ENCODE assay signal across 13 cellular contexts in genomic region chr16:81778231-81778630, GRCh38. TPM values are rescaled to one million over a fixed set of nuclear protein-coding genes. Genes with fewer than 3 reads are reported as not detected.
A peak's percentile ranks its signal among the peaks of the same experiment; 100 is the strongest.
DNase-seq lines count a peak whose midpoint lies in the region; ATAC-seq, FAIRE-seq and TF ChIP-seq lines count a peak whose summit lies in the region.
"Had no signal": no experiment of that assay in that cellular context is flagged by ENCODE, and none has a peak within 500 bp of the region (broad histone marks: within the 10 kb centered on the region; RNA-seq: fewer than 3 reads in every experiment).

No MANE protein-coding gene starts in this region.

- H4K20me1 ChIP-seq in OCI-LY7 (ENCODE audit: insufficient read depth, low read length), result no peaks in the 10 kb centered on the region
- peaks cover 3 to 7% of the 10 kb centered on the region in 2 experiments for H4K20me1 ChIP-seq in H1 (replicated peaks in 1 of 2; ENCODE audit: control insufficient read depth in 1 of 2, insufficient read depth in 2 of 2, low read length in 2 of 2)
- no peaks in the 10 kb centered on the region for H4K20me1 ChIP-seq in GM23248 (ENCODE audit: insufficient read depth)

- no peaks in the 10 kb centered on the region for H3K79me1 ChIP-seq in H1 (ENCODE audit: low read depth, low read length)

- H3K9ac ChIP-seq in H1 (replicated peaks in 1 of 4; ENCODE audit: extremely low read depth in 1 of 4, low read depth in 3 of 4, low read length in 3 of 4), result no peak overlapping the region
- H3K9ac ChIP-seq in GM23248, result no peak overlapping the region

- H2BK120ac ChIP-seq in H1 (replicated peaks; ENCODE audit: low read depth, low read length), result no peak overlapping the region

- no peak overlapping the region for H4K5ac ChIP-seq in H1 (ENCODE audit: insufficient read length, low read depth, low read length)

- no peak overlapping the region for H3K14ac ChIP-seq in H1 (ENCODE audit: insufficient read length)

- ATAC-seq in activated CD8-positive, alpha-beta memory T cell treated with anti-CD3 and anti-CD28 coated beads, Interleukin-2, amount 10 ng/mL, durations not matched to agents 7 days and 5 days, result no peak
- no peak for ATAC-seq in heart right ventricle

- no peaks in the 10 kb centered on the region for H3F3A ChIP-seq in GM23248 (ENCODE audit: insufficient read depth)

- DNase-seq in activated CD8-positive, alpha-beta memory T cell treated with anti-CD3 and anti-CD28 coated beads, Interleukin-2, amount 10 ng/mL, durations not matched to agents 7 days and 5 days, result no peak
- DNase-seq in activated CD8-positive, alpha-beta memory T cell treated with anti-CD3 and anti-CD28 coated beads for 24 hours, result no peak
- peak; percentile 60 for DNase-seq in OCI-LY7 (ENCODE audit: low spot score)
- DNase-seq in H1 (ENCODE audit: low read depth in 1 of 2, low spot score in 2 of 2), result no peak
- DNase-seq in osteocyte (ENCODE audit: extremely low spot score, unreplicated experiment), result no peak
- no peak for DNase-seq in caudate nucleus (lab: John Stamatoyannopoulos, UW)
- no peak for DNase-seq in GM23248
- DNase-seq in heart right ventricle, result no peak
- DNase-seq: left ventricle myocardium inferior, T-helper 9 cell had no signal

- no peak for TF ChIP-seq EP300 in H1 (IDR thresholded peaks at IDR 0.05; ENCODE audit: borderline replicate concordance in 1 of 2, low read depth in 2 of 2, low read length in 2 of 2)

- no peak overlapping the region for H2AK5ac ChIP-seq in H1 (ENCODE audit: low read depth, low read length)

- peaks cover 27% of the 10 kb centered on the region for H3K4me1 Mint-ChIP-seq in activated CD8-positive, alpha-beta memory T cell treated with anti-CD3 and anti-CD28 coated beads, Interleukin-2, amount 10 ng/mL, durations not matched to agents 7 days and 5 days
- peaks cover 8% of the 10 kb centered on the region for H3K4me1 Mint-ChIP-seq in osteocyte (ENCODE audit: unreplicated experiment)

- H2AFZ ChIP-seq in OCI-LY7 (ENCODE audit: low read length), result no peak overlapping the region; the same call in 1 of the 2 replicates
- no peak overlapping the region for H2AFZ ChIP-seq in H1 (ENCODE audit: low read length)
- no peak overlapping the region for H2AFZ ChIP-seq in GM23248

- CTCF ChIA-PET in activated CD8-positive, alpha-beta memory T cell treated with anti-CD3 and anti-CD28 coated beads, Interleukin-2, amount 10 ng/mL, durations not matched to agents 7 days and 5 days (lab: Charles Lee), result interaction anchor here (0.7 to 1.6 kb wide), 4 partner anchors 13 to 111 kb away, joined by 3 to 6 read pairs (median 3); no protein-coding TSS in a partner anchor
- CTCF ChIA-PET in OCI-LY7 (lab: Charles Lee; ENCODE audit: unreplicated experiment) (interaction anchor here (0.6 kb wide), 2 partner anchors 11 to 32 kb away, joined by 3 read pairs; no protein-coding TSS in a partner anchor), H1 (lab: Charles Lee; ENCODE audit: partially characterized antibody) (interaction anchor here (1.4 to 3.3 kb wide), 3 partner anchors 95 to 109 kb away, joined by 4 to 17 read pairs (median 4); no protein-coding TSS in a partner anchor)

- H3K4me3 Mint-ChIP-seq in activated CD8-positive, alpha-beta memory T cell treated with anti-CD3 and anti-CD28 coated beads, Interleukin-2, amount 10 ng/mL, durations not matched to agents 7 days and 5 days, result peak overlapping the region; percentile 73
- H3K4me3 Mint-ChIP-seq in osteocyte (ENCODE audit: unreplicated experiment), result peak overlapping the region; percentile 69

- no peaks in the 10 kb centered on the region for H3K9me3 Mint-ChIP-seq in activated CD8-positive, alpha-beta memory T cell treated with anti-CD3 and anti-CD28 coated beads, Interleukin-2, amount 10 ng/mL, durations not matched to agents 7 days and 5 days (ENCODE audit: low read depth)
- no peaks in the 10 kb centered on the region for H3K9me3 Mint-ChIP-seq in osteocyte (ENCODE audit: unreplicated experiment)

- no peak overlapping the region for H4K91ac ChIP-seq in H1 (replicated peaks; ENCODE audit: insufficient read length, low read length)

- TF ChIP-seq RAD21 in H1 (IDR thresholded peaks at IDR 0.05 in 1 of 2, conservative IDR thresholded peaks at IDR 0.05 in 1 of 2; ENCODE audit: low read depth in 2 of 2, low read length in 2 of 2), result no peak

- H3K36me3 ChIP-seq in OCI-LY7 (ENCODE audit: insufficient read depth, low read length) (peaks cover 24% of the 10 kb centered on the region), H1 (ENCODE audit: control insufficient read depth in 2 of 4, insufficient read depth in 4 of 4, low read length in 3 of 4) (no peaks in the 10 kb centered on the region), GM23248 (ENCODE audit: low read depth) (no peaks in the 10 kb centered on the region), heart right ventricle (no peaks in the 10 kb centered on the region)
- H3K36me3 ChIP-seq: breast epithelium, left ventricle myocardium inferior, pancreas, vagina had no signal

- no peak overlapping the region for H3K18ac ChIP-seq in H1 (ENCODE audit: extremely low read depth, low read length)

- peaks cover 29% of the 10 kb centered on the region for H3K27me3 Mint-ChIP-seq in activated CD8-positive, alpha-beta memory T cell treated with anti-CD3 and anti-CD28 coated beads, Interleukin-2, amount 10 ng/mL, durations not matched to agents 7 days and 5 days
- H3K27me3 Mint-ChIP-seq in osteocyte (ENCODE audit: unreplicated experiment), result peaks cover 64% of the 10 kb centered on the region

- H2BK5ac ChIP-seq in H1 (ENCODE audit: low read depth, low read length), result no peak overlapping the region

- no peaks in the 10 kb centered on the region for H3K9me3 ChIP-seq in OCI-LY7 (ENCODE audit: low read length)
- H3K9me3 ChIP-seq in H1 (ENCODE audit: insufficient read depth in 2 of 2, low read depth in 1 of 2, low read length in 1 of 2), result no peaks in the 10 kb centered on the region
- H3K9me3 ChIP-seq in GM23248 (ENCODE audit: low read depth), result no peaks in the 10 kb centered on the region
- H3K9me3 ChIP-seq in heart right ventricle, result peaks cover 0 to 6% (median 0%) of the 10 kb centered on the region in 11 donors
- H3K9me3 ChIP-seq: breast epithelium, left ventricle myocardium inferior, pancreas, vagina had no signal

- H3K27me3 ChIP-seq in H1 (replicated peaks in 1 of 4; ENCODE audit: control insufficient read depth in 3 of 4, extremely low read depth in 1 of 4, insufficient read depth in 3 of 4, low read length in 3 of 4) (peaks cover 10 to 31% (median 23%) of the 10 kb centered on the region in 4 experiments), GM23248 (replicated peaks; ENCODE audit: insufficient read depth) (peaks cover 46% of the 10 kb centered on the region), heart right ventricle (peaks cover 0 to 21% (median 15%) of the 10 kb centered on the region in 7 donors)
- H3K27me3 ChIP-seq: breast epithelium, vagina had no signal

- intact Hi-C loops in OCI-LY7 (cut with micrococcal nuclease; ENCODE audit: unreplicated experiment), result no loop called here
- intact Hi-C loops in heart right ventricle (cut with DNase I), result no loop called here

- H3K4ac ChIP-seq in H1 (replicated peaks; ENCODE audit: insufficient read length, low read depth, low read length), result no peak overlapping the region

- 86% methylated on average over 6 of the region's 6 CpGs; no CpG with 5 or more reads in 1 of the 2 experiments for WGBS in H1 (ENCODE audit: extremely low coverage in 1 of 2, insufficient coverage in 1 of 2, insufficient read length in 1 of 2, insufficient replicate concordance in 2 of 2, low coverage in 1 of 2, low lambda C conversion rate in 2 of 2, missing lambda C conversion rate in 1 of 2), 2 experiments
- 76 to 89% methylated on average over 6 of the region's 6 CpGs for WGBS in GM23248 (ENCODE audit: low coverage in 1 of 2, low lambda C conversion rate in 2 of 2, missing lambda C conversion rate in 2 of 2), 2 experiments
- WGBS in heart right ventricle, 2 donors, result 83 to 85% methylated on average over 6 of the region's 6 CpGs

- in situ Hi-C loops in GM23248 (cut with MboI), result no loop called here

- H4K8ac ChIP-seq in H1 (ENCODE audit: extremely low read depth, insufficient read depth, low read length), result no peak overlapping the region

- FAIRE-seq in H1 (lab: Jason Lieb, UNC), result no peak
- FAIRE-seq: pancreas had no signal

- H3K27ac ChIP-seq in OCI-LY7 (ENCODE audit: low read depth, low read length, poor library complexity, severe bottlenecking) (peak overlapping the region; percentile 47), H1 (ENCODE audit: low read depth, low read length) (no peak overlapping the region), caudate nucleus (ENCODE audit: low read depth, low read length) (no peak overlapping the region), GM23248 (no peak overlapping the region), heart right ventricle (peak overlapping the region in 1 of 10 donors; percentile 7)
- H3K27ac ChIP-seq: left ventricle myocardium inferior, pancreas, vagina had no signal

- no peak overlapping the region for H2BK12ac ChIP-seq in H1 (ENCODE audit: low read depth, low read length)

- TF ChIP-seq CTCF in OCI-LY7 (conservative IDR thresholded peaks at IDR 0.05; ENCODE audit: low read length), result no peak
- no peak for TF ChIP-seq CTCF in H1 (IDR thresholded peaks at IDR 0.05; ENCODE audit: control extremely low read depth in 1 of 3, insufficient read depth in 1 of 3, low read depth in 1 of 3, low read length in 3 of 3)
- no peak for TF ChIP-seq CTCF in osteocyte (IDR thresholded peaks at IDR 0.05)
- TF ChIP-seq CTCF in heart right ventricle (IDR thresholded peaks at IDR 0.05), result no peak

- H3K79me2 ChIP-seq in OCI-LY7 (ENCODE audit: insufficient read depth, low read depth, low read length), result peaks cover 41% of the 10 kb centered on the region
- no peaks in the 10 kb centered on the region for H3K79me2 ChIP-seq in H1 (ENCODE audit: control insufficient read depth in 1 of 2, insufficient read depth in 2 of 2, low read length in 2 of 2)
- no peaks in the 10 kb centered on the region for H3K79me2 ChIP-seq in GM23248 (ENCODE audit: insufficient read depth)

- peaks cover 7% of the 10 kb centered on the region for H3K23me2 ChIP-seq in H1 (ENCODE audit: low read depth, low read length)

- H3K9me2 ChIP-seq in OCI-LY7 (ENCODE audit: insufficient read depth, low read length) (no peaks in the 10 kb centered on the region), GM23248 (ENCODE audit: insufficient read depth) (no peaks in the 10 kb centered on the region)

- peak overlapping the region; percentile 85 for H3K4me3 ChIP-seq in OCI-LY7 (ENCODE audit: low read depth, low read length, poor library complexity, severe bottlenecking)
- peak overlapping the region in 2 of 4 experiments; percentile 59 to 67; a peak in 5 of 8 replicates for H3K4me3 ChIP-seq in H1 (ENCODE audit: extremely low read depth in 1 of 4, insufficient read depth in 2 of 4, low read depth in 3 of 4, low read length in 4 of 4)
- no peak overlapping the region for H3K4me3 ChIP-seq in GM23248
- peak overlapping the region in 1 of 10 donors; percentile 81 for H3K4me3 ChIP-seq in heart right ventricle

- H3K4me2 ChIP-seq in OCI-LY7 (ENCODE audit: low read length) (peak overlapping the region; percentile 92), H1 (ENCODE audit: insufficient read depth in 1 of 2, low read depth in 2 of 2, low read length in 2 of 2) (peak overlapping the region; percentile 86 to 90; a peak in 3 of 4 replicates), GM23248 (ENCODE audit: unreplicated experiment) (no peak overlapping the region)

- H2BK20ac ChIP-seq in H1 (ENCODE audit: low read length), result no peak overlapping the region

- no peak for TF ChIP-seq POLR2A in H1 (IDR thresholded peaks at IDR 0.05; ENCODE audit: control extremely low read depth in 1 of 2, low read depth in 2 of 2, low read length in 2 of 2)

- POLR2A ChIA-PET in OCI-LY7 (lab: Charles Lee) (interaction anchor here (0.6 to 10.1 kb wide), 11 partner anchors 13 to 584 kb away, joined by 3 to 57 read pairs (median 3); no protein-coding TSS in a partner anchor), H1 (lab: Charles Lee; ENCODE audit: partially characterized antibody) (no interaction called here)

- H2BK15ac ChIP-seq in H1 (ENCODE audit: low read length), result no peak overlapping the region

- H3K27ac Mint-ChIP-seq in activated CD8-positive, alpha-beta memory T cell treated with anti-CD3 and anti-CD28 coated beads, Interleukin-2, amount 10 ng/mL, durations not matched to agents 7 days and 5 days, result no peak overlapping the region
- no peak overlapping the region for H3K27ac Mint-ChIP-seq in osteocyte (ENCODE audit: unreplicated experiment)

- H3K23ac ChIP-seq in H1 (ENCODE audit: insufficient read length), result no peak overlapping the region

- peaks cover 85% of the 10 kb centered on the region for H3K4me1 ChIP-seq in OCI-LY7 (ENCODE audit: insufficient read depth, low read length, poor library complexity, severe bottlenecking)
- H3K4me1 ChIP-seq in H1 (replicated peaks in 1 of 4; ENCODE audit: control insufficient read depth in 3 of 4, insufficient read depth in 4 of 4, low read length in 3 of 4), result peaks cover 0 to 6% (median 0%) of the 10 kb centered on the region in 4 experiments; a peak in 3 of 7 replicates
- no peaks in the 10 kb centered on the region for H3K4me1 ChIP-seq in GM23248 (ENCODE audit: insufficient read depth)
- peaks cover 0 to 43% (median 19%) of the 10 kb centered on the region in 9 donors for H3K4me1 ChIP-seq in heart right ventricle
- H3K4me1 ChIP-seq: breast epithelium, pancreas had no signal

- H3K36me3 Mint-ChIP-seq in activated CD8-positive, alpha-beta memory T cell treated with anti-CD3 and anti-CD28 coated beads, Interleukin-2, amount 10 ng/mL, durations not matched to agents 7 days and 5 days, result no peaks in the 10 kb centered on the region
- no peaks in the 10 kb centered on the region for H3K36me3 Mint-ChIP-seq in osteocyte (ENCODE audit: unreplicated experiment)

- H3K56ac ChIP-seq in H1 (replicated peaks; ENCODE audit: insufficient read length, low read depth, low read length), result no peak overlapping the region

- BruUV-seq in OCI-LY7 (replicated peaks; lab: Mats Ljungman, UMichigan), result no TSS peak

RNA-seq across cellular contexts. Expression of gene PLCG2, which starts 0.9 kb away (rescaled TPM):
- total RNA-seq in activated CD8-positive, alpha-beta memory T cell treated with anti-CD3 and anti-CD28 coated beads, Interleukin-2, amount 10 ng/mL, durations not matched to agents 7 days and 5 days, result 10 to 100 TPM; 62.5 to 80.2 TPM
- total RNA-seq in OCI-LY7 (2014; rRNA removed; shearing (Covaris generic)), result 196 and 198 TPM in 2 replicates
- total RNA-seq in OCI-LY7 (2022) (464 and 485 TPM in 2 replicates), osteocyte (0.16 TPM in 1 of 2 replicates, not detected in the other), heart right ventricle (10 to 100 TPM in 2 of 10 donors, 1 to 10 TPM in 8; 4.1 to 18.2 (median 6.9) TPM)
- 5.6 and 6.9 TPM in 2 replicates for total RNA-seq in H1 (2021; fragmentation: NEBNext Ultra II Directional; extraction: Animal tissue kit (Norgen Biotek cat#: 25700))
- polyA plus RNA-seq in H1 (2011; rRNA removed) (6.1 and 7.5 TPM in 2 replicates), GM23248 (2016; fragmentation: Nextera tagmentation; extraction: Ambion mirVana) (0.35 and 0.39 TPM in 2 replicates), heart right ventricle (1 to 10 TPM; 2.4 to 5.6 TPM)
- 8.9 TPM for polyA plus RNA-seq in H1 (2011; cell fraction: cytosol; rRNA removed)
- polyA plus RNA-seq in H1 (2011; cell fraction: nucleus; rRNA removed), result 20.7 TPM
- 4.6 to 7.2 TPM (median 5.9 TPM) in 4 replicates for polyA plus RNA-seq in H1 (2012, experiment 1 of 2)
- polyA plus RNA-seq in H1 (2012, experiment 2 of 2), result 0.89 TPM
- 2.1 TPM for polyA plus RNA-seq in H1 (2013, experiment 1 of 2)
- polyA plus RNA-seq in H1 (2013, experiment 2 of 2), result 1.8 TPM
- 19.9 and 20.7 TPM in 2 replicates for polyA minus RNA-seq in H1 (2011; rRNA and poly(A)+ RNA removed)
- 9.5 TPM for polyA minus RNA-seq in H1 (2011; cell fraction: cytosol; rRNA and poly(A)+ RNA removed)
- 28.3 TPM for polyA minus RNA-seq in H1 (2011; cell fraction: nucleus; rRNA and poly(A)+ RNA removed)
- not detected in 2 replicates for total RNA-seq in GM23248 (2014; rRNA removed; shearing (Covaris generic))
